23 cellular contexts compared by ENCODE assay signal in genomic region chr9:117526674-117527073, GRCh38.
DNase-seq lines count a peak whose midpoint lies in the region; ATAC-seq, FAIRE-seq and TF ChIP-seq lines count a peak whose summit lies in the region.
"Had no signal": no experiment of that assay in that cellular context is flagged by ENCODE, and none has a peak within 500 bp of the region (broad histone marks: within the 10 kb centered on the region; RNA-seq: fewer than 3 reads in every experiment).

No MANE protein-coding gene starts in this region.

- 44% methylated on average over 2 of the region's 2 CpGs for WGBS in right lobe of liver (ENCODE audit: insufficient coverage, low coverage, low lambda C conversion rate, missing lambda C conversion rate)
- 1% methylated on average over 2 of the region's 2 CpGs for WGBS in HepG2 (ENCODE audit: low lambda C conversion rate)
- WGBS in testis, 2 donors = 63 to 64% methylated on average over 2 of the region's 2 CpGs

- POLR2A ChIA-PET in HepG2 (lab: Yijun Ruan, JAX) = no interaction called here

- TF ChIP-seq EP300 in HepG2 (IDR thresholded peaks at IDR 0.05; ENCODE audit: low read depth in 2 of 2, low read length in 2 of 2) = no peak
- TF ChIP-seq EP300 in HepG2 (CRISPR knock-in tag; IDR thresholded peaks at IDR 0.05; ENCODE audit: borderline replicate concordance) = no peak

- H3K4me2 ChIP-seq in HepG2 (ENCODE audit: low read depth, low read length) = no peak overlapping the region
- H3K4me2 ChIP-seq: BLaER1, SK-N-SH had no signal

- no peak for TF ChIP-seq POLR2A in right lobe of liver (IDR thresholded peaks at IDR 0.05)
- TF ChIP-seq POLR2A in HepG2 (IDR thresholded peaks at IDR 0.05; ENCODE audit: insufficient read depth in 1 of 2, low read depth in 2 of 2, low read length in 2 of 2) = no peak
- TF ChIP-seq POLR2A in testis (IDR thresholded peaks at IDR 0.05) = no peak

- H3K79me2 ChIP-seq in HepG2 (ENCODE audit: insufficient read depth, low read length) = no peaks in the 10 kb centered on the region

- H3K4me1 ChIP-seq in right lobe of liver = peaks cover 0 to 20% (median 10%) of the 10 kb centered on the region in 4 donors
- H3K4me1 ChIP-seq in HepG2 (ENCODE audit: insufficient read depth, low read length) = no peaks in the 10 kb centered on the region; the same call in 1 of the 2 replicates
- no peaks in the 10 kb centered on the region for H3K4me1 ChIP-seq in testis
- H3K4me1 ChIP-seq: BLaER1, Caco-2 had no signal

- no TSS peak for BruUV-seq in HepG2 (replicated peaks; lab: Mats Ljungman, UMichigan)

- no peak overlapping the region for H3K27ac ChIP-seq in right lobe of liver
- H3K27ac ChIP-seq in HepG2 (ENCODE audit: extremely low read length, insufficient read depth, low read length) = no peak overlapping the region
- no peak overlapping the region for H3K27ac ChIP-seq in testis
- H3K27ac ChIP-seq: 22Rv1, BLaER1, RWPE1 had no signal

- no peaks in the 10 kb centered on the region for H3K36me3 ChIP-seq in right lobe of liver
- H3K36me3 ChIP-seq in HepG2 (replicated peaks in 1 of 2; ENCODE audit: control insufficient read depth in 1 of 2, insufficient read depth in 2 of 2, low read length in 2 of 2) = no peaks in the 10 kb centered on the region
- H3K36me3 ChIP-seq in testis (ENCODE audit: low read depth, missing control alignments) = no peaks in the 10 kb centered on the region
- H3K36me3 ChIP-seq: BLaER1 had no signal

- H3K27me3 ChIP-seq in right lobe of liver (no peaks in the 10 kb centered on the region), HepG2 (ENCODE audit: control insufficient read depth in 1 of 2, insufficient read depth in 2 of 2, low read length in 2 of 2) (no peaks in the 10 kb centered on the region), testis (no peaks in the 10 kb centered on the region)
- H3K27me3 ChIP-seq: BLaER1 had no signal

- H3K9me3 ChIP-seq in right lobe of liver (no peaks in the 10 kb centered on the region), HepG2 (ENCODE audit: low read length) (no peaks in the 10 kb centered on the region), testis (no peaks in the 10 kb centered on the region)
- H3K9me3 ChIP-seq: SK-N-SH had no signal

- FAIRE-seq in HepG2 (lab: Jason Lieb, UNC) = no peak
- FAIRE-seq: GM12891 had no signal

- no peak overlapping the region for H3K9ac ChIP-seq in HepG2 (ENCODE audit: insufficient read depth, low read depth, low read length)
- H3K9ac ChIP-seq: BLaER1, SK-N-SH had no signal

- H4K20me1 ChIP-seq in HepG2 (ENCODE audit: insufficient read depth, low read length) = no peaks in the 10 kb centered on the region
- H4K20me1 ChIP-seq: BLaER1 had no signal

- in situ Hi-C loops in HepG2 (cut with HindIII; ENCODE audit: extremely low pct_ligation_motif_present, low pct_unique_long_range_greater_than_20kb) = no loop called here

- ATAC-seq in right lobe of liver (peak; percentile 27 to 67 (median 46)), HepG2 (no peak)

- no peak for TF ChIP-seq RAD21 in HepG2 (CRISPR knock-in tag; IDR thresholded peaks at IDR 0.05)

- H3K4me3 ChIP-seq in right lobe of liver (no peak overlapping the region), HepG2 (replicated peaks in 1 of 3; ENCODE audit: insufficient read depth in 1 of 3, low read depth in 2 of 3, low read length in 3 of 3) (no peak overlapping the region), testis (no peak overlapping the region)
- H3K4me3 ChIP-seq: BLaER1 had no signal

- no peak overlapping the region for H2AFZ ChIP-seq in HepG2 (ENCODE audit: low read length)

- TF ChIP-seq CTCF in right lobe of liver (IDR thresholded peaks at IDR 0.05) (no peak), HepG2 (CRISPR knock-in tag; IDR thresholded peaks at IDR 0.05) (no peak), testis (IDR thresholded peaks at IDR 0.05) (no peak)

- intact Hi-C loops in right lobe of liver (cut with DNase I) = no loop called here
- intact Hi-C loops in HepG2 (cut with micrococcal nuclease; ENCODE audit: unreplicated experiment) = no loop called here
- intact Hi-C loops in testis (cut with DNase I; ENCODE audit: low total_unique reads) = no loop called here

- DNase-seq in NCI-H1092 treated with DMSO at 0.1 percent for 48 hours (lab: John Stamatoyannopoulos, UW) (peak; percentile 27), NCI-H1092 (lab: John Stamatoyannopoulos, UW) (no peak), right lobe of liver (no peak), HepG2 (ENCODE audit: low spot score) (no peak), NCI-H748 (lab: John Stamatoyannopoulos, UW; ENCODE audit: unreplicated experiment) (peak; percentile 81), testis (no peak), SIG-M5 (lab: John Stamatoyannopoulos, UW) (no peak), T-helper 9 cell (no peak)
- DNase-seq: ACHN; Caco-2; CD4-positive, alpha-beta T cell; DMS 273 treated with DMSO at 0.1 percent for 48 hours; H7; Kasumi-1; NCI-H1694; NCI-H524 treated with DMSO at 0.1 percent for 48 hours; NK-92 treated with Interleukin-12 subunit alpha and Interleukin-12 subunit beta, amount 100 ng/mL, for 24 hours; SHP77 treated with DMSO at 0.1 percent for 48 hours; SK-N-SH had no signal

- CTCF ChIA-PET in HepG2 (lab: Yijun Ruan, JAX; ENCODE audit: low intra/inter-chr PET ratio, low total read pairs) = no interaction called here

TF ChIP-seq in HepG2, 621 proteins besides CTCF, POLR2A, EP300 and RAD21:
- TF ChIP-seq ZBTB20 (CRISPR knock-in tag; IDR thresholded peaks at IDR 0.05; ENCODE audit: borderline replicate concordance, low read depth) (no peak), ZNF572 (CRISPR knock-in tag; IDR thresholded peaks at IDR 0.05) (no peak), ARID3A (IDR thresholded peaks at IDR 0.05; ENCODE audit: low read depth, low read length) (no peak), ZC3H13 (CRISPR knock-in tag; IDR thresholded peaks at IDR 0.05) (no peak), ZNF260 (CRISPR knock-in tag; IDR thresholded peaks at IDR 0.05; ENCODE audit: borderline replicate concordance, low read depth) (no peak), ZNF703 (CRISPR knock-in tag; IDR thresholded peaks at IDR 0.05; ENCODE audit: borderline replicate concordance) (no peak), MTF1 (CRISPR knock-in tag; IDR thresholded peaks at IDR 0.05) (no peak), LCORL (IDR thresholded peaks at IDR 0.05) (no peak), LCORL (CRISPR knock-in tag; IDR thresholded peaks at IDR 0.05) (no peak), ARNT2 (CRISPR knock-in tag; IDR thresholded peaks at IDR 0.05; ENCODE audit: low read depth) (no peak), PCBP1 (IDR thresholded peaks at IDR 0.05; ENCODE audit: borderline replicate concordance, low read depth, low read length) (no peak), FOXP1 (IDR thresholded peaks at IDR 0.05) (no peak), FOXP1 (CRISPR knock-in tag; IDR thresholded peaks at IDR 0.05) (no peak), NFIB (CRISPR knock-in tag; IDR thresholded peaks at IDR 0.05; ENCODE audit: borderline replicate concordance) (no peak), ZNF138 (CRISPR knock-in tag; IDR thresholded peaks at IDR 0.05; ENCODE audit: low read depth) (no peak), SMYD3 (CRISPR knock-in tag; IDR thresholded peaks at IDR 0.05) (no peak), NFATC3 (CRISPR knock-in tag; IDR thresholded peaks at IDR 0.05) (no peak), POGK (CRISPR knock-in tag; conservative IDR thresholded peaks at IDR 0.05) (no peak)

Comparison
In these comparisons a context has a peak if more than half of its experiments do, and no peak if none do; other contexts are left out.
1. DNase-seq: peak in NCI-H1092 treated with DMSO at 0.1 percent for 48 hours (single experiment) and NCI-H748 (single experiment); none in NCI-H1092 (single experiment), right lobe of liver (0 of 3), HepG2 (single experiment), testis (single experiment), SIG-M5 (single experiment) and T-helper 9 cell (single experiment).